8 cellular contexts compared by ENCODE assay signal in genomic region chr22:30754971-30755759, GRCh38.
DNase-seq lines count a peak whose midpoint lies in the region; ATAC-seq and TF ChIP-seq lines count a peak whose summit lies in the region.

No MANE protein-coding gene starts in this region.

- H3K4me3 ChIP-seq in BLaER1 (no peak overlapping the region), GM23338 (no peak overlapping the region), thyroid gland (replicated peaks in 1 of 3) (no peak overlapping the region)

- H3K36me3 Mint-ChIP-seq in GM23338 (ENCODE audit: low read depth) (peaks cover 9% of the 10 kb centered on the region), nephron progenitor cell (ENCODE audit: low read depth) (no peaks in the 10 kb centered on the region)

- 0 out of 2 replicates have a peak overlapping the region, but pooled peaks have one; percentile 28 for H3K27ac Mint-ChIP-seq in GM23338
- H3K27ac Mint-ChIP-seq in nephron progenitor cell = no peak overlapping the region

- no peaks in the 10 kb centered on the region for H3K9me3 ChIP-seq in BLaER1
- H3K9me3 ChIP-seq in thyroid gland = no peaks in the 10 kb centered on the region

- peaks cover 6% of the 10 kb centered on the region; the same call in 2 of the 3 replicates for H3K4me1 Mint-ChIP-seq in GM23338
- peaks cover 8% of the 10 kb centered on the region for H3K4me1 Mint-ChIP-seq in nephron progenitor cell

- H3K4me3 Mint-ChIP-seq in GM23338 (no peak overlapping the region), nephron progenitor cell (no peak overlapping the region)

- H3K27me3 Mint-ChIP-seq in GM23338 (ENCODE audit: insufficient read depth, low read depth, poor library complexity) = no peaks in the 10 kb centered on the region
- H3K27me3 Mint-ChIP-seq in nephron progenitor cell (ENCODE audit: low read depth, poor library complexity) = peaks cover 3% of the 10 kb centered on the region

- no peak overlapping the region for H3K4me2 ChIP-seq in BLaER1
- H3K4me2 ChIP-seq in GM23338 = no peak overlapping the region

- H3K27ac ChIP-seq in BLaER1 (no peak overlapping the region), GM23338 (ENCODE audit: low read depth) (no peak overlapping the region), thyroid gland (no peak overlapping the region)

- H3K4me1 ChIP-seq in BLaER1 = no peaks in the 10 kb centered on the region
- no peaks in the 10 kb centered on the region; the same call in 1 of the 2 replicates for H3K4me1 ChIP-seq in GM23338 (ENCODE audit: insufficient read depth)
- H3K4me1 ChIP-seq in thyroid gland = no peaks in the 10 kb centered on the region

- no peaks in the 10 kb centered on the region for H3K9me2 ChIP-seq in GM23338 (ENCODE audit: insufficient read depth)

- no peaks in the 10 kb centered on the region for H3F3A ChIP-seq in GM23338 (replicated peaks; ENCODE audit: low read depth)

- H3K9me3 Mint-ChIP-seq in GM23338 (peaks cover 18% of the 10 kb centered on the region; the same call in 2 of the 3 replicates), nephron progenitor cell (no peaks in the 10 kb centered on the region)

- TF ChIP-seq CTCF in GM23338 (conservative IDR thresholded peaks at IDR 0.05; ENCODE audit: low read depth in 2 of 2) (peak; percentile 73 to 92), nephron progenitor cell (IDR thresholded peaks at IDR 0.05) (peak; percentile 52), thyroid gland (IDR thresholded peaks at IDR 0.05) (peak in 4 of 6 experiments; percentile 20 to 54 (median 42))

- no peaks in the 10 kb centered on the region for H4K20me1 ChIP-seq in BLaER1
- no peaks in the 10 kb centered on the region for H4K20me1 ChIP-seq in GM23338 (replicated peaks; ENCODE audit: insufficient read depth)

- no peaks in the 10 kb centered on the region for H3K27me3 ChIP-seq in BLaER1
- no peaks in the 10 kb centered on the region for H3K27me3 ChIP-seq in GM23338 (ENCODE audit: insufficient read depth)
- no peaks in the 10 kb centered on the region for H3K27me3 ChIP-seq in thyroid gland

- TF ChIP-seq POLR2A in thyroid gland (IDR thresholded peaks at IDR 0.05) = no peak

- WGBS in thyroid gland, 2 donors = 57 to 63% methylated on average over 7 of the region's 8 CpGs

- ATAC-seq in GM23338 = peak; percentile 96
- ATAC-seq in GM21367 (IDR thresholded peaks at IDR 0.05; ENCODE audit: unreplicated experiment) = no peak

- DNase-seq in GM23338 (ENCODE audit: low spot score) (peak; percentile 92), NCI-H774 (lab: John Stamatoyannopoulos, UW) (peak; percentile 5), activated T-cell treated with anti-CD3 and anti-CD28 coated beads for 1 hour (ENCODE audit: low read depth) (peak; percentile 17), fibroblast of gingiva (ENCODE audit: low read depth) (peak; percentile 73), nephron progenitor cell (peak; percentile 41), thyroid gland (peak; percentile 35 to 52)

- no peaks in the 10 kb centered on the region for H3K79me2 ChIP-seq in GM23338 (replicated peaks; ENCODE audit: insufficient read depth)

- intact Hi-C loops in thyroid gland (cut with DNase I) = no loop called here

- 0 out of 2 replicates have a peak overlapping the region, but pooled peaks have one; percentile 8 for H3K9ac ChIP-seq in BLaER1

- no peaks in the 10 kb centered on the region for H3K36me3 ChIP-seq in BLaER1
- no peaks in the 10 kb centered on the region for H3K36me3 ChIP-seq in GM23338 (ENCODE audit: insufficient read depth)
- H3K36me3 ChIP-seq in thyroid gland = no peaks in the 10 kb centered on the region

- no peak overlapping the region for H2AFZ ChIP-seq in GM23338

TF ChIP-seq in GM23338, 12 proteins besides CTCF, POLR2A, EP300 and RAD21 (continues in another document):
- TF ChIP-seq CREB1 (CRISPR knock-in tag; IDR thresholded peaks at IDR 0.05; ENCODE audit: low read depth) (no peak), ZNF114 (CRISPR knock-in tag; IDR thresholded peaks at IDR 0.05) (no peak), EZH2phosphoT487 (IDR thresholded peaks at IDR 0.05; ENCODE audit: unreplicated experiment) (no peak), ZNF462 (CRISPR knock-in tag; IDR thresholded peaks at IDR 0.05) (no peak), POLR2AphosphoS5 (IDR thresholded peaks at IDR 0.05; ENCODE audit: low read depth) (no peak), ZNF331 (CRISPR knock-in tag; IDR thresholded peaks at IDR 0.05; ENCODE audit: low read depth) (no peak), EZH2 (IDR thresholded peaks at IDR 0.05; ENCODE audit: low read depth, unreplicated experiment) (no peak), JUNB (IDR thresholded peaks at IDR 0.05; ENCODE audit: unreplicated experiment) (no peak), STAT1 (IDR thresholded peaks at IDR 0.05; ENCODE audit: unreplicated experiment) (no peak), NANOG (IDR thresholded peaks at IDR 0.05; ENCODE audit: borderline replicate concordance) (no peak)

Comparison
In these comparisons a context has a peak if more than half of its experiments do, and no peak if none do; other contexts are left out.
1. DNase-seq: peak in every context shown above with its lines; median percentile 92 in GM23338; 73 in fibroblast of gingiva; 44 in thyroid gland; 41 in nephron progenitor cell; 17 in activated T-cell treated with anti-CD3 and anti-CD28 coated beads for 1 hour; 5 in NCI-H774.